ENCODE assay signal across 8 cellular contexts in the genomic region with DNA sequence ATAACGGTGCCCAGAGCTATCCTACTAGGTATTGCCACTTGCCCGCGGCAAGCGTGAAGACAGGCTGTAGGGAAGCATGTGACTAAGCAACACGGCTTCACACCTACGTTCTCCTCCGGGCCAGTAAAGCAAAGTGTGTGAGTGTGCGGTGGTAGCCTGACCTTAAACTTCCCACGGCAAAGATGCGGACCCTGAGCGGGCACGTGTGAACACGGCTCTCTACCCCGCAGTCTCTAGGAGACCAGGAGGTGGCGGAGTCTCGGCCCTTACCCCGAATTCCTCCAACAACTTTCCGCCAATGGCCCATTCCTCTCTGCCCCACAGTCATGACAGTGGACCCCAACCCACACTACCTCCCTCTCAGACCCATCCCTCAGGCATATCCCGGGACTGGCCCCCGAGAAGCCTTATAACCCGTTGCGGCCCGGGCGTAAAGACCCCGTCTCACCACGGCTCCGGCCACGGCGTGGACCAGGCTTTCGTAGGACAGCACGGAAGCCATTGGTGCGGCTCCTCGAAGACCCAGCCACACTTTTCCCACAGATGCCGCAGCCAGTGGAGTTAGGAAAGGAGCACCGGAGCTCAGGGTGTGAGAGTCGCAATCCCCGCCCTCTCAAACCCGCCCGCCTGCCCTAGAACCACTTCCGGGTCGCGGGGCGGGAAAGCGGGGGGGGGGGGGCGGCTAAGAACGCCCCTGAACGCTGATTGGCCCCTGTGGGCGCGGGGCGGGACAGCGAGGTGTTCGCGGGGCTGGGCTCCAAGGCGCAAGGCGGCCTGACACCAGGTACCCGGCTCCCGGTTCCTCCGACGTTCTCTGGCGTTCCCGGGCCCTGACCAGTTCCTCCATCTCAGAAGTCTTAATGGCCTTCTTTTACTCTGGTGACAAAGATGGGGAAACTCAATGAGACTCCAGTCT. TPM values are rescaled to one million over a fixed set of nuclear protein-coding genes. Genes with fewer than 3 reads are reported as not detected.
DNase-seq lines count a peak whose midpoint lies in the region; ATAC-seq and TF ChIP-seq lines count a peak whose summit lies in the region.

A gene with protein sequence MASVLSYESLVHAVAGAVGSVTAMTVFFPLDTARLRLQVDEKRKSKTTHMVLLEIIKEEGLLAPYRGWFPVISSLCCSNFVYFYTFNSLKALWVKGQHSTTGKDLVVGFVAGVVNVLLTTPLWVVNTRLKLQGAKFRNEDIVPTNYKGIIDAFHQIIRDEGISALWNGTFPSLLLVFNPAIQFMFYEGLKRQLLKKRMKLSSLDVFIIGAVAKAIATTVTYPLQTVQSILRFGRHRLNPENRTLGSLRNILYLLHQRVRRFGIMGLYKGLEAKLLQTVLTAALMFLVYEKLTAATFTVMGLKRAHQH (minus strand): TSS at position 600 of the 916 bp plus-strand sequence. CDS start 98 bp downstream, at position 502.

- ATAC-seq in HG03565 (IDR thresholded peaks at IDR 0.05; ENCODE audit: unreplicated experiment) (peak; percentile 62), right lobe of liver (peak; percentile 93 to 98 (median 96))

- peaks cover 25 to 32% of the 10 kb centered on the region in 2 donors for H3K4me1 ChIP-seq in duodenal mucosa (ENCODE audit: control insufficient read depth in 1 of 2, insufficient read depth in 2 of 2, low read length in 2 of 2)
- peaks cover 0 to 29% (median 6%) of the 10 kb centered on the region in 4 donors for H3K4me1 ChIP-seq in right lobe of liver

- H3K9ac ChIP-seq in duodenal mucosa (ENCODE audit: low read depth in 1 of 2, low read length in 2 of 2) = peak within 1 kb of the TSS; percentile 87 to 89

- intact Hi-C loops in right lobe of liver (cut with DNase I) = no loop called here

- H3K27ac ChIP-seq in duodenal mucosa (ENCODE audit: low read depth, low read length) = peak within 1 kb of the TSS; percentile 39
- peak within 1 kb of the TSS; percentile 52 to 69 (median 59) for H3K27ac ChIP-seq in right lobe of liver

- TF ChIP-seq CTCF in right lobe of liver (IDR thresholded peaks at IDR 0.05) = peak in 3 of 4 donors; percentile 35 to 41 (median 36)

- TF ChIP-seq POLR2A in GM19193 (IDR thresholded peaks at IDR 0.05; ENCODE audit: extremely low read depth, insufficient read depth, insufficient read length) (peak; percentile 72), right lobe of liver (IDR thresholded peaks at IDR 0.05) (peak; percentile 29)

- H3K36me3 ChIP-seq in duodenal mucosa (ENCODE audit: control insufficient read depth in 1 of 2, insufficient read depth in 2 of 2, low read length in 2 of 2) = peaks cover 0 to 6% of the 10 kb centered on the region in 2 donors
- H3K36me3 ChIP-seq in right lobe of liver = peaks cover 0 to 9% (median under 1%) of the 10 kb centered on the region in 4 donors

- H3K4me3 ChIP-seq in duodenal mucosa (ENCODE audit: low read depth in 1 of 2, low read length in 2 of 2) (peak within 1 kb of the TSS; percentile 98 to 99), right lobe of liver (peak within 1 kb of the TSS; percentile 86 to 94 (median 94))

- WGBS in right lobe of liver (ENCODE audit: insufficient coverage, low coverage, low lambda C conversion rate, missing lambda C conversion rate) = 1% methylated on average over 11 of the region's 61 CpGs

- H3K27me3 ChIP-seq in duodenal mucosa (ENCODE audit: control insufficient read depth in 1 of 2, insufficient read depth in 2 of 2, low read length in 2 of 2) = no peaks in the 10 kb centered on the region
- no peaks in the 10 kb centered on the region for H3K27me3 ChIP-seq in right lobe of liver

- DNase-seq in AG20443 (ENCODE audit: low spot score) (peak; percentile 98), NCI-H748 (lab: John Stamatoyannopoulos, UW; ENCODE audit: unreplicated experiment) (peak; percentile 92), right lobe of liver (peak; percentile 94)
- DNase-seq in activated CD4-positive, alpha-beta T cell treated with anti-CD3 and anti-CD28 coated beads, Interleukin-2, amount 50 U/mL, for 4 hours = peak; percentile 82
- DNase-seq in stimulated activated CD4-positive, alpha-beta T cell treated with anti-CD3 and anti-CD28 coated beads, Interleukin-4, amount 100 ng/mL, for 24 hours = peak; percentile 89

- no peaks in the 10 kb centered on the region for H3K9me3 ChIP-seq in duodenal mucosa (ENCODE audit: control insufficient read depth in 1 of 2, low read length in 2 of 2)
- no peaks in the 10 kb centered on the region for H3K9me3 ChIP-seq in right lobe of liver

RNA-seq across cellular contexts. Expression of the gene that starts here (rescaled TPM):
- 10 to 100 TPM; 10.9 to 15.5 (median 13.0) TPM for total RNA-seq in right lobe of liver

Comparison
In these comparisons a context has a peak if more than half of its experiments do, and no peak if none do; other contexts are left out.
1. Peak in every context shown above with its lines: DNase-seq, ATAC-seq, H3K4me3 ChIP-seq and H3K27ac ChIP-seq.